In genomic region chr18:35497334-35498197, GRCh38 we compare ENCODE assay signal across 1 cellular context.
A peak's percentile ranks its signal among the peaks of the same experiment; 100 is the strongest.
TF ChIP-seq lines count a peak whose summit lies in the region.

A gene with protein sequence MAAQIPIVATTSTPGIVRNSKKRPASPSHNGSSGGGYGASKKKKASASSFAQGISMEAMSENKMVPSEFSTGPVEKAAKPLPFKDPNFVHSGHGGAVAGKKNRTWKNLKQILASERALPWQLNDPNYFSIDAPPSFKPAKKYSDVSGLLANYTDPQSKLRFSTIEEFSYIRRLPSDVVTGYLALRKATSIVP (minus strand): TSS chr18:35497960. CDS start chr18:35497874, 86 bp downstream.

TF ChIP-seq in HepG2, 621 proteins besides CTCF, POLR2A, EP300 and RAD21 (continued from another document and continues in another):
- TF ChIP-seq, protein P1, sequence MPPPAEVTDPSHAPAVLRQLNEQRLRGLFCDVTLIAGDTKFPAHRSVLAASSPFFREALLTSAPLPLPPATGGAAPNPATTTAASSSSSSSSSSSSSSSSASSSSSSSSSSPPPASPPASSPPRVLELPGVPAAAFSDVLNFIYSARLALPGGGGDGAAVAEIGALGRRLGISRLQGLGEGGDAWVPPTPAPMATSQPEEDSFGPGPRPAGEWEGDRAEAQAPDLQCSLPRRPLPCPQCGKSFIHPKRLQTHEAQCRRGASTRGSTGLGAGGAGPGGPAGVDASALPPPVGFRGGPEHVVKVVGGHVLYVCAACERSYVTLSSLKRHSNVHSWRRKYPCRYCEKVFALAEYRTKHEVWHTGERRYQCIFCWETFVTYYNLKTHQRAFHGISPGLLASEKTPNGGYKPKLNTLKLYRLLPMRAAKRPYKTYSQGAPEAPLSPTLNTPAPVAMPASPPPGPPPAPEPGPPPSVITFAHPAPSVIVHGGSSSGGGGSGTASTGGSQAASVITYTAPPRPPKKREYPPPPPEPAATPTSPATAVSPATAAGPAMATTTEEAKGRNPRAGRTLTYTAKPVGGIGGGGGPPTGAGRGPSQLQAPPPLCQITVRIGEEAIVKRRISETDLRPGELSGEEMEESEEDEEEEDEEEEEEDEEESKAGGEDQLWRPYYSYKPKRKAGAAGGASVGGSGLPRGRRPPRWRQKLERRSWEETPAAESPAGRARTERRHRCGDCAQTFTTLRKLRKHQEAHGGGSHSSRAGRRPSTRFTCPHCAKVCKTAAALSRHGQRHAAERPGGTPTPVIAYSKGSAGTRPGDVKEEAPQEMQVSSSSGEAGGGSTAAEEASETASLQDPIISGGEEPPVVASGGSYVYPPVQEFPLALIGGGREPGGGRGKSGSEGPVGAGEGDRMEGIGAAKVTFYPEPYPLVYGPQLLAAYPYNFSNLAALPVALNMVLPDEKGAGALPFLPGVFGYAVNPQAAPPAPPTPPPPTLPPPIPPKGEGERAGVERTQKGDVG (CRISPR knock-in tag; IDR thresholded peaks at IDR 0.05; ENCODE audit: borderline replicate concordance) = peak; percentile 66; the same call in 1 of the 2 replicates
- no peak for TF ChIP-seq JUND (CRISPR knock-in tag; IDR thresholded peaks at IDR 0.05)
- TF ChIP-seq NR2F1 (CRISPR knock-in tag; IDR thresholded peaks at IDR 0.05) = no peak
- 0 out of 2 replicates have a peak, but pooled peaks have one; percentile 62 for TF ChIP-seq ZNF773 (CRISPR knock-in tag; IDR thresholded peaks at IDR 0.05; ENCODE audit: borderline replicate concordance)
- peak; percentile 87 for TF ChIP-seq KDM2A (CRISPR knock-in tag; IDR thresholded peaks at IDR 0.05; ENCODE audit: borderline replicate concordance, low read depth)
- peak; percentile 86 for TF ChIP-seq RCOR2 (CRISPR knock-in tag; IDR thresholded peaks at IDR 0.05)
- peak; percentile 75; the same call in 1 of the 2 replicates for TF ChIP-seq TARDBP (CRISPR knock-in tag; IDR thresholded peaks at IDR 0.05)
- 0 out of 2 replicates have a peak, but pooled peaks have one; percentile 71 for TF ChIP-seq ZFP82 (CRISPR knock-in tag; IDR thresholded peaks at IDR 0.05; ENCODE audit: borderline replicate concordance)
- TF ChIP-seq, protein P2, sequence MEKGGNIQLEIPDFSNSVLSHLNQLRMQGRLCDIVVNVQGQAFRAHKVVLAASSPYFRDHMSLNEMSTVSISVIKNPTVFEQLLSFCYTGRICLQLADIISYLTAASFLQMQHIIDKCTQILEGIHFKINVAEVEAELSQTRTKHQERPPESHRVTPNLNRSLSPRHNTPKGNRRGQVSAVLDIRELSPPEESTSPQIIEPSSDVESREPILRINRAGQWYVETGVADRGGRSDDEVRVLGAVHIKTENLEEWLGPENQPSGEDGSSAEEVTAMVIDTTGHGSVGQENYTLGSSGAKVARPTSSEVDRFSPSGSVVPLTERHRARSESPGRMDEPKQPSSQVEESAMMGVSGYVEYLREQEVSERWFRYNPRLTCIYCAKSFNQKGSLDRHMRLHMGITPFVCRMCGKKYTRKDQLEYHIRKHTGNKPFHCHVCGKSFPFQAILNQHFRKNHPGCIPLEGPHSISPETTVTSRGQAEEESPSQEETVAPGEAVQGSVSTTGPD (CRISPR knock-in tag; IDR thresholded peaks at IDR 0.05) = no peak
- 0 out of 2 replicates have a peak, but pooled peaks have one; percentile 55 for TF ChIP-seq ZFP36L1 (CRISPR knock-in tag; IDR thresholded peaks at IDR 0.05)
- TF ChIP-seq, protein P3, sequence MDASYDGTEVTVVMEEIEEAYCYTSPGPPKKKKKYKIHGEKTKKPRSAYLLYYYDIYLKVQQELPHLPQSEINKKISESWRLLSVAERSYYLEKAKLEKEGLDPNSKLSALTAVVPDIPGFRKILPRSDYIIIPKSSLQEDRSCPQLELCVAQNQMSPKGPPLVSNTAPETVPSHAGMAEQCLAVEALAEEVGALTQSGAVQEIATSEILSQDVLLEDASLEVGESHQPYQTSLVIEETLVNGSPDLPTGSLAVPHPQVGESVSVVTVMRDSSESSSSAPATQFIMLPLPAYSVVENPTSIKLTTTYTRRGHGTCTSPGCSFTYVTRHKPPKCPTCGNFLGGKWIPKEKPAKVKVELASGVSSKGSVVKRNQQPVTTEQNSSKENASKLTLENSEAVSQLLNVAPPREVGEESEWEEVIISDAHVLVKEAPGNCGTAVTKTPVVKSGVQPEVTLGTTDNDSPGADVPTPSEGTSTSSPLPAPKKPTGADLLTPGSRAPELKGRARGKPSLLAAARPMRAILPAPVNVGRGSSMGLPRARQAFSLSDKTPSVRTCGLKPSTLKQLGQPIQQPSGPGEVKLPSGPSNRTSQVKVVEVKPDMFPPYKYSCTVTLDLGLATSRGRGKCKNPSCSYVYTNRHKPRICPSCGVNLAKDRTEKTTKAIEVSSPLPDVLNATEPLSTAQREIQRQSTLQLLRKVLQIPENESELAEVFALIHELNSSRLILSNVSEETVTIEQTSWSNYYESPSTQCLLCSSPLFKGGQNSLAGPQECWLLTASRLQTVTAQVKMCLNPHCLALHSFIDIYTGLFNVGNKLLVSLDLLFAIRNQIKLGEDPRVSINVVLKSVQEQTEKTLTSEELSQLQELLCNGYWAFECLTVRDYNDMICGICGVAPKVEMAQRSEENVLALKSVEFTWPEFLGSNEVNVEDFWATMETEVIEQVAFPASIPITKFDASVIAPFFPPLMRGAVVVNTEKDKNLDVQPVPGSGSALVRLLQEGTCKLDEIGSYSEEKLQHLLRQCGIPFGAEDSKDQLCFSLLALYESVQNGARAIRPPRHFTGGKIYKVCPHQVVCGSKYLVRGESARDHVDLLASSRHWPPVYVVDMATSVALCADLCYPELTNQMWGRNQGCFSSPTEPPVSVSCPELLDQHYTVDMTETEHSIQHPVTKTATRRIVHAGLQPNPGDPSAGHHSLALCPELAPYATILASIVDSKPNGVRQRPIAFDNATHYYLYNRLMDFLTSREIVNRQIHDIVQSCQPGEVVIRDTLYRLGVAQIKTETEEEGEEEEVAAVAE (CRISPR knock-in tag; IDR thresholded peaks at IDR 0.05; ENCODE audit: borderline replicate concordance) = peak; percentile 89
- 0 out of 2 replicates have a peak, but pooled peaks have one; percentile 19 for TF ChIP-seq ZNF337 (CRISPR knock-in tag; IDR thresholded peaks at IDR 0.05; ENCODE audit: borderline replicate concordance, low read depth)
- TF ChIP-seq ZFP36 (IDR thresholded peaks at IDR 0.05; ENCODE audit: borderline replicate concordance, low read depth, low read length, partially characterized antibody) = no peak
- peak; percentile 85 for TF ChIP-seq ZNF614 (CRISPR knock-in tag; IDR thresholded peaks at IDR 0.05; ENCODE audit: borderline replicate concordance)
- TF ChIP-seq TFDP2 (CRISPR knock-in tag; IDR thresholded peaks at IDR 0.05) = peak; percentile 71
- peak; percentile 77 for TF ChIP-seq ZSCAN5A (CRISPR knock-in tag; IDR thresholded peaks at IDR 0.05; ENCODE audit: borderline replicate concordance)
- 0 out of 2 replicates have a peak, but pooled peaks have one; percentile 23 for TF ChIP-seq NR2F2 (IDR thresholded peaks at IDR 0.05; ENCODE audit: borderline replicate concordance, low read depth)
- TF ChIP-seq FOSL2 (CRISPR knock-in tag; IDR thresholded peaks at IDR 0.05) = peak; percentile 69
- no peak; the same call in 1 of the 2 replicates for TF ChIP-seq ZNF569 (CRISPR knock-in tag; IDR thresholded peaks at IDR 0.05; ENCODE audit: borderline replicate concordance)
- TF ChIP-seq, protein P4, sequence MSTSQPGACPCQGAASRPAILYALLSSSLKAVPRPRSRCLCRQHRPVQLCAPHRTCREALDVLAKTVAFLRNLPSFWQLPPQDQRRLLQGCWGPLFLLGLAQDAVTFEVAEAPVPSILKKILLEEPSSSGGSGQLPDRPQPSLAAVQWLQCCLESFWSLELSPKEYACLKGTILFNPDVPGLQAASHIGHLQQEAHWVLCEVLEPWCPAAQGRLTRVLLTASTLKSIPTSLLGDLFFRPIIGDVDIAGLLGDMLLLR (CRISPR knock-in tag; IDR thresholded peaks at IDR 0.05) = no peak
- peak; percentile 74 for TF ChIP-seq GATAD2A (CRISPR knock-in tag; IDR thresholded peaks at IDR 0.05)
- TF ChIP-seq, protein P5, sequence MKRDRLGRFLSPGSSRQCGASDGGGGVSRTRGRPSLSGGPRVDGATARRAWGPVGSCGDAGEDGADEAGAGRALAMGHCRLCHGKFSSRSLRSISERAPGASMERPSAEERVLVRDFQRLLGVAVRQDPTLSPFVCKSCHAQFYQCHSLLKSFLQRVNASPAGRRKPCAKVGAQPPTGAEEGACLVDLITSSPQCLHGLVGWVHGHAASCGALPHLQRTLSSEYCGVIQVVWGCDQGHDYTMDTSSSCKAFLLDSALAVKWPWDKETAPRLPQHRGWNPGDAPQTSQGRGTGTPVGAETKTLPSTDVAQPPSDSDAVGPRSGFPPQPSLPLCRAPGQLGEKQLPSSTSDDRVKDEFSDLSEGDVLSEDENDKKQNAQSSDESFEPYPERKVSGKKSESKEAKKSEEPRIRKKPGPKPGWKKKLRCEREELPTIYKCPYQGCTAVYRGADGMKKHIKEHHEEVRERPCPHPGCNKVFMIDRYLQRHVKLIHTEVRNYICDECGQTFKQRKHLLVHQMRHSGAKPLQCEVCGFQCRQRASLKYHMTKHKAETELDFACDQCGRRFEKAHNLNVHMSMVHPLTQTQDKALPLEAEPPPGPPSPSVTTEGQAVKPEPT (CRISPR knock-in tag; IDR thresholded peaks at IDR 0.05; ENCODE audit: low read depth) = peak; percentile 30; the same call in 1 of the 2 replicates
- no peak for TF ChIP-seq ZKSCAN5 (CRISPR knock-in tag; IDR thresholded peaks at IDR 0.05)
- TF ChIP-seq ZNF83 (CRISPR knock-in tag; IDR thresholded peaks at IDR 0.05; ENCODE audit: borderline replicate concordance) = peak; percentile 63; the same call in 1 of the 2 replicates
- no peak for TF ChIP-seq ZNF652 (CRISPR knock-in tag; IDR thresholded peaks at IDR 0.05; ENCODE audit: borderline replicate concordance, low read depth)
- TF ChIP-seq SIN3B (IDR thresholded peaks at IDR 0.05; ENCODE audit: low read length) = no peak
- no peak for TF ChIP-seq ZNF446 (CRISPR knock-in tag; IDR thresholded peaks at IDR 0.05)
- TF ChIP-seq ZNF160 (CRISPR knock-in tag; IDR thresholded peaks at IDR 0.05) = peak; percentile 59
- TF ChIP-seq ZNF749 (CRISPR knock-in tag; IDR thresholded peaks at IDR 0.05; ENCODE audit: borderline replicate concordance) = peak; percentile 24; the same call in 1 of the 2 replicates
- TF ChIP-seq, protein P6, sequence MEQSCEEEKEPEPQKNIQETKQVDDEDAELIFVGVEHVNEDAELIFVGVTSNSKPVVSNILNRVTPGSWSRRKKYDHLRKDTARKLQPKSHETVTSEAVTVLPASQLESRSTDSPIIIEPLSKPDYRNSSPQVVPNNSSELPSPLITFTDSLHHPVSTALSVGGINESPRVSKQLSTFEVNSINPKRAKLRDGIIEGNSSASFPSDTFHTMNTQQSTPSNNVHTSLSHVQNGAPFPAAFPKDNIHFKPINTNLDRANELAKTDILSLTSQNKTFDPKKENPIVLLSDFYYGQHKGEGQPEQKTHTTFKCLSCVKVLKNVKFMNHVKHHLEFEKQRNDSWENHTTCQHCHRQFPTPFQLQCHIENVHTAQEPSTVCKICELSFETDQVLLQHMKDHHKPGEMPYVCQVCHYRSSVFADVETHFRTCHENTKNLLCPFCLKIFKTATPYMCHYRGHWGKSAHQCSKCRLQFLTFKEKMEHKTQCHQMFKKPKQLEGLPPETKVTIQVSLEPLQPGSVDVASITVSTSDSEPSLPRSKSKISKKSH (CRISPR knock-in tag; IDR thresholded peaks at IDR 0.05; ENCODE audit: borderline replicate concordance) = peak; percentile 95
- peak; percentile 73; the same call in 1 of the 2 replicates for TF ChIP-seq ZNF510 (CRISPR knock-in tag; IDR thresholded peaks at IDR 0.05; ENCODE audit: low read depth)
- TF ChIP-seq MBD4 (IDR thresholded peaks at IDR 0.05; ENCODE audit: borderline replicate concordance, low read length) = no peak
- TF ChIP-seq IKZF1 (IDR thresholded peaks at IDR 0.05) = no peak
- no peak for TF ChIP-seq PLRG1 (conservative IDR thresholded peaks at IDR 0.05)
- TF ChIP-seq SOX5 (CRISPR knock-in tag; IDR thresholded peaks at IDR 0.05; ENCODE audit: borderline replicate concordance) = peak; percentile 47; the same call in 1 of the 2 replicates
- no peak; the same call in 1 of the 2 replicates for TF ChIP-seq SIN3A (IDR thresholded peaks at IDR 0.05; ENCODE audit: borderline replicate concordance, low read depth, low read length)
- no peak for TF ChIP-seq MLXIP (CRISPR knock-in tag; IDR thresholded peaks at IDR 0.05; ENCODE audit: borderline replicate concordance)
- TF ChIP-seq ZFP36L2 (CRISPR knock-in tag; IDR thresholded peaks at IDR 0.05) = no peak
- TF ChIP-seq XBP1 (CRISPR knock-in tag; IDR thresholded peaks at IDR 0.05) = no peak
- no peak for TF ChIP-seq PRMT3 (CRISPR knock-in tag; IDR thresholded peaks at IDR 0.05; ENCODE audit: borderline replicate concordance, low read depth)
- TF ChIP-seq KAT8 (CRISPR knock-in tag; IDR thresholded peaks at IDR 0.05) = peak; percentile 97
